In genomic region chr12:65637150-65637549, GRCh38 we compare ENCODE assay signal across 2 cellular contexts.
TF ChIP-seq lines count a peak whose summit lies in the region.

No MANE protein-coding gene starts in this region.

TF ChIP-seq in HCT116, 20 proteins besides CTCF, POLR2A, EP300 and RAD21 (continued from another document):
- TF ChIP-seq REST (IDR thresholded peaks at IDR 0.05; ENCODE audit: low read depth) (no peak), SIN3A (IDR thresholded peaks at IDR 0.05; ENCODE audit: low read depth) (no peak), EZH2phosphoT487 (IDR thresholded peaks at IDR 0.05; ENCODE audit: borderline replicate concordance) (no peak), YY1 (IDR thresholded peaks at IDR 0.05; ENCODE audit: extremely low read depth, insufficient replicate concordance, low read depth, low read length) (no peak), EGR1 (IDR thresholded peaks at IDR 0.05; ENCODE audit: low read depth) (no peak), ZBTB33 (IDR thresholded peaks at IDR 0.05; ENCODE audit: extremely low read depth, insufficient replicate concordance, low read length) (no peak), ZNF274 (IDR thresholded peaks at IDR 0.05; ENCODE audit: low read depth, low read length) (no peak), EZH2 (IDR thresholded peaks at IDR 0.05) (no peak), ATF3 (IDR thresholded peaks at IDR 0.05) (no peak), CEBPB (IDR thresholded peaks at IDR 0.05; ENCODE audit: low read depth) (no peak), SRF (IDR thresholded peaks at IDR 0.05; ENCODE audit: low read depth) (no peak), POLR2AphosphoS5 (IDR thresholded peaks at IDR 0.05; ENCODE audit: low read depth, low read length) (no peak), ELF1 (IDR thresholded peaks at IDR 0.05; ENCODE audit: borderline replicate concordance, low read depth) (no peak)
TF ChIP-seq in HCT116: peak in this region for 0.

TF ChIP-seq in endothelial cell of umbilical vein, 7 proteins besides CTCF, POLR2A, EP300 and RAD21 (continued from another document):
- TF ChIP-seq POLR2AphosphoS5 (IDR thresholded peaks at IDR 0.05; ENCODE audit: insufficient read depth, low read depth, low read length) (no peak), EZH2 (IDR thresholded peaks at IDR 0.05; ENCODE audit: borderline replicate concordance, low read depth, low read length, severe bottlenecking) (no peak), FOS (IDR thresholded peaks at IDR 0.05; ENCODE audit: borderline replicate concordance, insufficient read depth, low read length) (no peak)
TF ChIP-seq in endothelial cell of umbilical vein: peak in this region for 0.
